18 cellular contexts compared by ENCODE assay signal in genomic region chr17:66285149-66285548, GRCh38. TPM values are rescaled to one million over a fixed set of nuclear protein-coding genes. Genes with fewer than 3 reads are reported as not detected.
DNase-seq lines count a peak whose midpoint lies in the region; ATAC-seq and TF ChIP-seq lines count a peak whose summit lies in the region.
"Had no signal": no experiment of that assay in that cellular context is flagged by ENCODE, and none has a peak within 500 bp of the region (broad histone marks: within the 10 kb centered on the region; RNA-seq: fewer than 3 reads in every experiment).

No MANE protein-coding gene starts in this region.

- WGBS in GM23248 (ENCODE audit: low coverage in 1 of 2, low lambda C conversion rate in 2 of 2, missing lambda C conversion rate in 2 of 2), 2 experiments: 70 to 76% methylated on average over 2 of the region's 2 CpGs

- peaks cover 27% of the 10 kb centered on the region for H3K4me1 ChIP-seq in CD4-positive, alpha-beta memory T cell (ENCODE audit: insufficient read depth, low read length)
- H3K4me1 ChIP-seq in GM23248 (ENCODE audit: insufficient read depth): no peaks in the 10 kb centered on the region
- H3K4me1 ChIP-seq: BE2C had no signal

- H3K27me3 Mint-ChIP-seq in activated naive CD4-positive, alpha-beta T cell treated with anti-CD3 and anti-CD28 coated beads, Interleukin-2, amount 50 U/mL, for 24 hours: no peaks in the 10 kb centered on the region
- no peaks in the 10 kb centered on the region for H3K27me3 Mint-ChIP-seq in CD4-positive, alpha-beta memory T cell
- no peaks in the 10 kb centered on the region for H3K27me3 Mint-ChIP-seq in T-cell

- H3K9me3 Mint-ChIP-seq in activated naive CD4-positive, alpha-beta T cell treated with anti-CD3 and anti-CD28 coated beads, Interleukin-2, amount 50 U/mL, for 24 hours: no peaks in the 10 kb centered on the region
- H3K9me3 Mint-ChIP-seq in CD4-positive, alpha-beta memory T cell: no peaks in the 10 kb centered on the region
- no peaks in the 10 kb centered on the region for H3K9me3 Mint-ChIP-seq in T-cell
- H3K9me3 Mint-ChIP-seq in stimulated activated effector memory CD8-positive, alpha-beta T cell treated with anti-CD3 and anti-CD28 coated beads, Interleukin-12 subunit alpha, Interleukin-12 subunit beta, amount 100 ng/mL, for 72 hours: no peaks in the 10 kb centered on the region
- H3K9me3 Mint-ChIP-seq: H9 had no signal

- no peaks in the 10 kb centered on the region for H3K79me2 ChIP-seq in GM23248 (ENCODE audit: insufficient read depth)

- H3K4me3 Mint-ChIP-seq in activated naive CD4-positive, alpha-beta T cell treated with anti-CD3 and anti-CD28 coated beads, Interleukin-2, amount 50 U/mL, for 24 hours: peak overlapping the region; percentile 5
- H3K4me3 Mint-ChIP-seq in CD4-positive, alpha-beta memory T cell: peak overlapping the region; percentile 3 to 79 (median 71)
- peak overlapping the region in 2 of 3 donors; percentile 36 to 73 for H3K4me3 Mint-ChIP-seq in T-cell
- H3K4me3 Mint-ChIP-seq in stimulated activated effector memory CD8-positive, alpha-beta T cell treated with anti-CD3 and anti-CD28 coated beads, Interleukin-12 subunit alpha, Interleukin-12 subunit beta, amount 100 ng/mL, for 72 hours: no peak overlapping the region
- H3K4me3 Mint-ChIP-seq: H9 had no signal

- H3K4me1 Mint-ChIP-seq in activated naive CD4-positive, alpha-beta T cell treated with anti-CD3 and anti-CD28 coated beads, Interleukin-2, amount 50 U/mL, for 24 hours: peaks cover 49% of the 10 kb centered on the region
- peaks cover 26 to 54% (median 39%) of the 10 kb centered on the region in 4 donors for H3K4me1 Mint-ChIP-seq in CD4-positive, alpha-beta memory T cell
- peaks cover 37 to 49% (median 48%) of the 10 kb centered on the region in 3 donors for H3K4me1 Mint-ChIP-seq in T-cell
- H3K4me1 Mint-ChIP-seq in stimulated activated effector memory CD8-positive, alpha-beta T cell treated with anti-CD3 and anti-CD28 coated beads, Interleukin-12 subunit alpha, Interleukin-12 subunit beta, amount 100 ng/mL, for 72 hours: no peaks in the 10 kb centered on the region
- H3K4me1 Mint-ChIP-seq: H9 had no signal

- no peaks in the 10 kb centered on the region for H4K20me1 ChIP-seq in GM23248 (ENCODE audit: insufficient read depth)

- H3K27ac ChIP-seq in CD4-positive, alpha-beta memory T cell (ENCODE audit: low read depth, low read length): no peak overlapping the region
- no peak overlapping the region for H3K27ac ChIP-seq in GM23248
- H3K27ac ChIP-seq: C4-2B, HL-60 had no signal

- DNase-seq in activated naive CD4-positive, alpha-beta T cell (lab: John Stamatoyannopoulos, UW): no peak
- DNase-seq in CD4-positive, alpha-beta memory T cell: no peak
- DNase-seq in T-cell (no peak), GM23248 (no peak), GM13976 (ENCODE audit: low spot score) (no peak)
- DNase-seq in stimulated activated effector memory CD8-positive, alpha-beta T cell treated with anti-CD3 and anti-CD28 coated beads, Interleukin-12 subunit alpha, Interleukin-12 subunit beta, amount 100 ng/mL, for 72 hours (ENCODE audit: low spot score in 2 of 2): no peak
- DNase-seq: BE2C, DMS79, GOT3, H9 had no signal

- no peaks in the 10 kb centered on the region for H3F3A ChIP-seq in GM23248 (ENCODE audit: insufficient read depth)

- no peak overlapping the region for H3K9ac ChIP-seq in GM23248

- H3K9me2 ChIP-seq in GM23248 (ENCODE audit: insufficient read depth): no peaks in the 10 kb centered on the region

- no peaks in the 10 kb centered on the region for H3K27me3 ChIP-seq in CD4-positive, alpha-beta memory T cell (ENCODE audit: insufficient read depth, low read length)
- no peaks in the 10 kb centered on the region for H3K27me3 ChIP-seq in GM23248 (replicated peaks; ENCODE audit: insufficient read depth)
- H3K27me3 ChIP-seq: BE2C had no signal

- no peak overlapping the region for H2AFZ ChIP-seq in GM23248

- H3K27ac Mint-ChIP-seq in activated naive CD4-positive, alpha-beta T cell treated with anti-CD3 and anti-CD28 coated beads, Interleukin-2, amount 50 U/mL, for 24 hours: peak overlapping the region; percentile 51
- H3K27ac Mint-ChIP-seq in CD4-positive, alpha-beta memory T cell: peak overlapping the region; percentile 33 to 90 (median 65)
- H3K27ac Mint-ChIP-seq in T-cell: peak overlapping the region; percentile 85 to 94
- peak overlapping the region; percentile 18 for H3K27ac Mint-ChIP-seq in stimulated activated effector memory CD8-positive, alpha-beta T cell treated with anti-CD3 and anti-CD28 coated beads, Interleukin-12 subunit alpha, Interleukin-12 subunit beta, amount 100 ng/mL, for 72 hours
- H3K27ac Mint-ChIP-seq: H9 had no signal

- in situ Hi-C loops in GM23248 (cut with MboI) (no loop called here), GM13976 (cut with MboI; ENCODE audit: low sequenced_read_pairs, unreplicated experiment) (no loop called here)

- H3K36me3 Mint-ChIP-seq in activated naive CD4-positive, alpha-beta T cell treated with anti-CD3 and anti-CD28 coated beads, Interleukin-2, amount 50 U/mL, for 24 hours: no peaks in the 10 kb centered on the region
- H3K36me3 Mint-ChIP-seq in CD4-positive, alpha-beta memory T cell: peaks cover 0 to 3% of the 10 kb centered on the region in 2 donors
- no peaks in the 10 kb centered on the region for H3K36me3 Mint-ChIP-seq in T-cell
- no peaks in the 10 kb centered on the region for H3K36me3 Mint-ChIP-seq in stimulated activated effector memory CD8-positive, alpha-beta T cell treated with anti-CD3 and anti-CD28 coated beads, Interleukin-12 subunit alpha, Interleukin-12 subunit beta, amount 100 ng/mL, for 72 hours

- H3K4me3 ChIP-seq in CD4-positive, alpha-beta memory T cell (ENCODE audit: low read length in 2 of 2): no peak overlapping the region
- H3K4me3 ChIP-seq in GM23248: no peak overlapping the region
- H3K4me3 ChIP-seq: A549, GM12878, K562 had no signal

- CTCF ChIA-PET in CD4-positive, alpha-beta memory T cell (lab: Charles Lee; ENCODE audit: partially characterized antibody): interaction anchor here (1.9 kb wide), 1 partner anchor 30 kb away, joined by 10 read pairs; no protein-coding TSS in a partner anchor
- CTCF ChIA-PET in T-cell (lab: Charles Lee): no interaction called here

- H3K4me2 ChIP-seq in GM23248 (ENCODE audit: unreplicated experiment): no peak overlapping the region
- H3K4me2 ChIP-seq: A549 had no signal

- H3K9me3 ChIP-seq in CD4-positive, alpha-beta memory T cell (ENCODE audit: control insufficient read depth in 1 of 2, low read length in 2 of 2): no peaks in the 10 kb centered on the region
- H3K9me3 ChIP-seq in GM23248 (ENCODE audit: low read depth): no peaks in the 10 kb centered on the region
- H3K9me3 ChIP-seq: A549, BE2C had no signal

- H3K36me3 ChIP-seq in CD4-positive, alpha-beta memory T cell (ENCODE audit: insufficient read depth, low read length): no peaks in the 10 kb centered on the region
- H3K36me3 ChIP-seq in GM23248 (ENCODE audit: low read depth): no peaks in the 10 kb centered on the region
- H3K36me3 ChIP-seq: BE2C had no signal

- ATAC-seq in T-cell (replicated peaks in 1 of 4): no peak
- no peak for ATAC-seq in stimulated activated effector memory CD8-positive, alpha-beta T cell treated with anti-CD3 and anti-CD28 coated beads, Interleukin-12 subunit alpha, Interleukin-12 subunit beta, amount 100 ng/mL, for 72 hours
- ATAC-seq: A549, GM12878, K562 had no signal

- POLR2A ChIA-PET in CD4-positive, alpha-beta memory T cell (lab: Charles Lee; ENCODE audit: partially characterized antibody): interaction anchor here (0.6 to 4.9 kb wide), 3 partner anchors 16 to 49 kb away, joined by 3 to 21 read pairs (median 3); partner anchors contain the start of gene PRKCA
- POLR2A ChIA-PET in T-cell (lab: Charles Lee): interaction anchor here in 1 of 2 donors (0.8 kb wide), 1 partner anchor 21 kb away, joined by 3 read pairs; no protein-coding TSS in a partner anchor

- intact Hi-C loops in CD4-positive, alpha-beta memory T cell (cut with micrococcal nuclease): no loop called here

- TF ChIP-seq CTCF in GM13976 (IDR thresholded peaks at IDR 0.05; ENCODE audit: borderline replicate concordance, control extremely low read depth, extremely low read depth, insufficient read depth, missing control alignments): no peak

RNA-seq across cellular contexts. Expression of gene PRKCA, which starts 17.3 kb away (rescaled TPM):
- 100 to 1,000 TPM; 107 TPM for total RNA-seq in CD4-positive, alpha-beta memory T cell
- polyA plus RNA-seq in CD4-positive, alpha-beta memory T cell: 1 to 10 TPM; 1.1 to 5.3 TPM
- 100 to 1,000 TPM in 2 of 5 donors, 10 to 100 TPM in 3; 75.9 to 128 (median 82.0) TPM for total RNA-seq in T-cell
- 25.5 and 28.5 TPM in 2 replicates for total RNA-seq in GM23248 (2014; rRNA removed; shearing (Covaris generic))
- polyA plus RNA-seq in GM23248 (2016; fragmentation: Nextera tagmentation; extraction: Ambion mirVana): 17.1 and 17.3 TPM in 2 replicates

RNA-seq across cellular contexts. Expression of gene APOH, which starts 55.9 kb away (rescaled TPM):
- total RNA-seq in CD4-positive, alpha-beta memory T cell: not detected
- polyA plus RNA-seq in CD4-positive, alpha-beta memory T cell: under 1 TPM in 1 of 2 donors, not detected in 1; 0.44 TPM
- total RNA-seq in T-cell: 1 to 10 TPM in 3 of 5 donors, not detected in 2; 1.3 to 2.5 (median 2.0) TPM
- not detected in 2 replicates for total RNA-seq in GM23248 (2014; rRNA removed; shearing (Covaris generic))
- not detected in 2 replicates for polyA plus RNA-seq in GM23248 (2016; fragmentation: Nextera tagmentation; extraction: Ambion mirVana)
- total RNA-seq: G401, H9 had no signal
- polyA plus RNA-seq: AG04450, GM12878, K562 had no signal

Comparison
In these comparisons a context has a peak if more than half of its experiments do, and no peak if none do; other contexts are left out.
1. H3K27ac Mint-ChIP-seq: peak in every context shown above with its lines; median percentile 90 in T-cell; 65 in CD4-positive, alpha-beta memory T cell; 51 in activated naive CD4-positive, alpha-beta T cell treated with anti-CD3 and anti-CD28 coated beads, Interleukin-2, amount 50 U/mL, for 24 hours; 18 in stimulated activated effector memory CD8-positive, alpha-beta T cell treated with anti-CD3 and anti-CD28 coated beads, Interleukin-12 subunit alpha, Interleukin-12 subunit beta, amount 100 ng/mL, for 72 hours.